Comparison of ENCODE assay signal across 9 cellular contexts in genomic region chr5:40799248-40799647, GRCh38. TPM values are rescaled to one million over a fixed set of nuclear protein-coding genes. Genes with fewer than 3 reads are reported as not detected.
A peak's percentile ranks its signal among the peaks of the same experiment; 100 is the strongest.
DNase-seq lines count a peak whose midpoint lies in the region; ATAC-seq and TF ChIP-seq lines count a peak whose summit lies in the region.
"Had no signal": no experiment of that assay in that cellular context is flagged by ENCODE, and none has a peak within 500 bp of the region (broad histone marks: within the 10 kb centered on the region; RNA-seq: fewer than 3 reads in every experiment).

No MANE protein-coding gene starts in this region.

- no peaks in the 10 kb centered on the region for H3K9me2 ChIP-seq in DOHH2 (replicated peaks; ENCODE audit: control insufficient read depth, low read length)

- H3K4me1 ChIP-seq in DOHH2 (ENCODE audit: control insufficient read depth, low read length), result peaks cover 18% of the 10 kb centered on the region
- H3K4me1 ChIP-seq in prostate gland (replicated peaks), result peaks cover 8% of the 10 kb centered on the region

- H4K20me1 ChIP-seq in DOHH2 (ENCODE audit: control insufficient read depth, insufficient read depth, low read depth, low read length), result peaks cover 8% of the 10 kb centered on the region; the same call in 1 of the 2 replicates

- WGBS in prostate gland, result 44% methylated on average over 1 of the region's 1 CpG

- TF ChIP-seq CTCF in DOHH2 (IDR thresholded peaks at IDR 0.05; ENCODE audit: low read depth, low read length, poor library complexity, severe bottlenecking) (no peak), epithelial cell of proximal tubule (conservative IDR thresholded peaks at IDR 0.05; ENCODE audit: low read depth, low read length) (no peak), prostate gland (IDR thresholded peaks at IDR 0.05) (no peak), GM13976 (IDR thresholded peaks at IDR 0.05; ENCODE audit: borderline replicate concordance, control extremely low read depth, extremely low read depth, insufficient read depth, missing control alignments) (no peak)

- H3K27ac ChIP-seq in DOHH2 (ENCODE audit: low read depth, low read length) (no peak overlapping the region), prostate gland (peak overlapping the region; percentile 94 to 97)

- peak overlapping the region; percentile 99 for H3K4me3 ChIP-seq in DOHH2 (ENCODE audit: low read length)
- peak overlapping the region; percentile 94 for H3K4me3 ChIP-seq in epithelial cell of proximal tubule (ENCODE audit: low read depth, low read length)
- H3K4me3 ChIP-seq in prostate gland, result no peak overlapping the region

- H3K9me3 ChIP-seq in DOHH2 (ENCODE audit: control insufficient read depth, insufficient read depth, low read length) (no peaks in the 10 kb centered on the region), prostate gland (no peaks in the 10 kb centered on the region)
- H3K9me3 ChIP-seq: colonic mucosa had no signal

- H3K27me3 ChIP-seq in DOHH2 (ENCODE audit: control insufficient read depth, low read length), result no peaks in the 10 kb centered on the region
- H3K27me3 ChIP-seq in prostate gland (replicated peaks; ENCODE audit: insufficient read depth), result no peaks in the 10 kb centered on the region
- H3K27me3 ChIP-seq: colonic mucosa had no signal

- no peak for TF ChIP-seq POLR2A in prostate gland (IDR thresholded peaks at IDR 0.05)

- H3K79me2 ChIP-seq in DOHH2 (ENCODE audit: control insufficient read depth, low read length), result peaks cover 43% of the 10 kb centered on the region

- ATAC-seq in GM19463 (IDR thresholded peaks at IDR 0.05; ENCODE audit: unreplicated experiment) (no peak), HG03108 (IDR thresholded peaks at IDR 0.05; ENCODE audit: unreplicated experiment) (no peak)

- in situ Hi-C loops in GM13976 (cut with MboI; ENCODE audit: low sequenced_read_pairs, unreplicated experiment), result no loop called here

- peak; percentile 71 for DNase-seq in OCI-M1 (lab: John Stamatoyannopoulos, UW)
- no peak for DNase-seq in epithelial cell of proximal tubule (ENCODE audit: low read depth)
- DNase-seq in prostate gland (ENCODE audit: low spot score), result no peak
- no peak for DNase-seq in D341Med (ENCODE audit: low spot score)
- no peak for DNase-seq in GM13976 (ENCODE audit: low spot score)

- H3F3A ChIP-seq in DOHH2 (ENCODE audit: control insufficient read depth, insufficient read depth), result peaks cover 6% of the 10 kb centered on the region; the same call in 1 of the 2 replicates

- H3K36me3 ChIP-seq in DOHH2 (ENCODE audit: control insufficient read depth, low read length) (peaks cover 14% of the 10 kb centered on the region), prostate gland (no peaks in the 10 kb centered on the region)
- H3K36me3 ChIP-seq: colonic mucosa had no signal

- intact Hi-C loops in prostate gland (cut with DNase I), result no loop called here

- H3K4me2 ChIP-seq in DOHH2 (ENCODE audit: low read length), result peak overlapping the region; percentile 83

RNA-seq across cellular contexts. Expression of gene PRKAA1, which starts 1.1 kb away (rescaled TPM):
- 30.5 and 38.5 TPM in 2 replicates for total RNA-seq in epithelial cell of proximal tubule
- 100 to 1,000 TPM in 1 of 2 donors, 10 to 100 TPM in 1; 64.9 to 110 TPM for total RNA-seq in prostate gland

RNA-seq across cellular contexts. Expression of gene RPL37, which starts 35.8 kb away (rescaled TPM):
- total RNA-seq in epithelial cell of proximal tubule (159 and 301 TPM in 2 replicates), prostate gland (100 to 1,000 TPM; 188 to 343 TPM)

RNA-seq across cellular contexts. Expression of gene CARD6, which starts 41.9 kb away (rescaled TPM):
- total RNA-seq in epithelial cell of proximal tubule (0.43 and 0.63 TPM in 2 replicates), prostate gland (1 to 10 TPM; 1.3 to 5.4 TPM)

RNA-seq across cellular contexts. Expression of gene TTC33, which starts 43.5 kb away (rescaled TPM):
- total RNA-seq in epithelial cell of proximal tubule, result 7.6 and 9.8 TPM in 2 replicates
- total RNA-seq in prostate gland, result 10 to 100 TPM; 11.9 to 17.6 TPM

Comparison
In these comparisons a context has a peak if more than half of its experiments do, and no peak if none do; other contexts are left out.
1. H3K4me3 ChIP-seq: peak in DOHH2 (single experiment) and epithelial cell of proximal tubule (single experiment); none in prostate gland (0 of 2).